ENCODE assay signal across 13 cellular contexts in genomic region chr22:35837328-35837727, GRCh38.
A peak's percentile ranks its signal among the peaks of the same experiment; 100 is the strongest.
DNase-seq lines count a peak whose midpoint lies in the region; ATAC-seq, FAIRE-seq and TF ChIP-seq lines count a peak whose summit lies in the region.
"Had no signal": no experiment of that assay in that cellular context is flagged by ENCODE, and none has a peak within 500 bp of the region (broad histone marks: within the 10 kb centered on the region; RNA-seq: fewer than 3 reads in every experiment).

No MANE protein-coding gene starts in this region.

- TF ChIP-seq CTCF in cardiac muscle cell (IDR thresholded peaks at IDR 0.05; ENCODE audit: low read depth, low read length): no peak
- no peak for TF ChIP-seq CTCF in right atrium auricular region (IDR thresholded peaks at IDR 0.05)
- TF ChIP-seq CTCF in MCF 10A (IDR thresholded peaks at IDR 0.05; ENCODE audit: unreplicated experiment): no peak
- TF ChIP-seq CTCF in keratinocyte (optimal IDR thresholded peaks at IDR 0.05 in 1 of 3, IDR thresholded peaks at IDR 0.05 in 1 of 3, conservative IDR thresholded peaks at IDR 0.05 in 1 of 3; ENCODE audit: extremely low read depth in 1 of 3, insufficient read depth in 2 of 3, low read length in 3 of 3): no peak
- no peak for TF ChIP-seq CTCF in uterus (IDR thresholded peaks at IDR 0.05)
- TF ChIP-seq CTCF in spleen (IDR thresholded peaks at IDR 0.05 in 8 of 11, conservative IDR thresholded peaks at IDR 0.05 in 3 of 11): no peak

- intact Hi-C loops in MCF 10A (cut with micrococcal nuclease) (loop anchor here (5.0 kb wide), 2 partner anchors 75 to 285 kb away; no protein-coding TSS in a partner anchor), uterus (cut with DNase I; ENCODE audit: low total_unique reads) (loop anchor here (10.0 kb wide), 1 partner anchor 203 kb away; no protein-coding TSS in a partner anchor), spleen (cut with DNase I; ENCODE audit: low total_unique reads) (no loop called here)

- H3K9me3 Mint-ChIP-seq in MCF 10A (ENCODE audit: unreplicated experiment): no peaks in the 10 kb centered on the region
- H3K9me3 Mint-ChIP-seq: activated CD4-positive, alpha-beta memory T cell treated with anti-CD3 and anti-CD28 coated beads for 36 hours; activated naive CD8-positive, alpha-beta T cell treated with anti-CD3 and anti-CD28 coated beads for 36 hours had no signal

- CTCF ChIA-PET in MCF 10A (lab: Yijun Ruan, JAX): interaction anchor here (0.5 to 1.9 kb wide), 7 partner anchors 10 to 255 kb away, joined by 3 to 16 read pairs (median 3); no protein-coding TSS in a partner anchor

- FAIRE-seq in keratinocyte (lab: Jason Lieb, UNC): peak; percentile 76

- no peak for ATAC-seq in HG03045 (IDR thresholded peaks at IDR 0.05; ENCODE audit: unreplicated experiment)
- ATAC-seq: left lobe of liver had no signal

- H3K27me3 Mint-ChIP-seq in MCF 10A (ENCODE audit: insufficient read depth, unreplicated experiment): no peaks in the 10 kb centered on the region

- dilution Hi-C loops in keratinocyte (cut with MboI; ENCODE audit: extremely low pct_ligation_motif_present, low sequenced_read_pairs): loop anchor here (5.0 kb wide), 1 partner anchor 55 kb away; no protein-coding TSS in a partner anchor

- H3K36me3 ChIP-seq in cardiac muscle cell (no peaks in the 10 kb centered on the region), right atrium auricular region (no peaks in the 10 kb centered on the region), keratinocyte (ENCODE audit: control insufficient read depth in 2 of 2, extremely low read depth in 1 of 2, insufficient read depth in 2 of 2, low read length in 2 of 2) (no peaks in the 10 kb centered on the region), uterus (no peaks in the 10 kb centered on the region), spleen (no peaks in the 10 kb centered on the region)

- H3K4me2 ChIP-seq in keratinocyte (ENCODE audit: control insufficient read depth, extremely low read depth, insufficient read depth, low read depth, low read length): peak overlapping the region; percentile 99

- peaks cover 72% of the 10 kb centered on the region for H3K79me2 ChIP-seq in keratinocyte (ENCODE audit: control insufficient read depth, insufficient read depth, low read length)

- 78 to 84% (median 83%) methylated on average over 4 of the region's 4 CpGs for WGBS in spleen, 5 donors

- peak overlapping the region; percentile 84 for H3K4me3 Mint-ChIP-seq in MCF 10A (ENCODE audit: unreplicated experiment)
- H3K4me3 Mint-ChIP-seq: activated CD4-positive, alpha-beta memory T cell treated with anti-CD3 and anti-CD28 coated beads for 36 hours; activated naive CD8-positive, alpha-beta T cell treated with anti-CD3 and anti-CD28 coated beads for 36 hours; B cell had no signal

- DNase-seq in cardiac muscle cell (ENCODE audit: low read depth in 1 of 2, low spot score in 1 of 2) (no peak), right atrium auricular region (ENCODE audit: low spot score) (no peak), MCF 10A (ENCODE audit: unreplicated experiment) (no peak), keratinocyte (ENCODE audit: low read depth, low spot score) (no peak), uterus (no peak), T-helper 1 cell (no peak), spleen (no peak)
- DNase-seq: activated CD4-positive, alpha-beta memory T cell treated with anti-CD3 and anti-CD28 coated beads for 36 hours; activated naive CD8-positive, alpha-beta T cell treated with anti-CD3 and anti-CD28 coated beads for 36 hours; NCI-H446 treated with DMSO at 0.1 percent for 48 hours had no signal

- H3K9me3 ChIP-seq in cardiac muscle cell (ENCODE audit: low read depth) (no peaks in the 10 kb centered on the region), right atrium auricular region (no peaks in the 10 kb centered on the region), keratinocyte (ENCODE audit: control insufficient read depth, low read depth, low read length) (no peaks in the 10 kb centered on the region), uterus (no peaks in the 10 kb centered on the region), spleen (no peaks in the 10 kb centered on the region)

- H3K27ac ChIP-seq in cardiac muscle cell (peak overlapping the region; percentile 87), right atrium auricular region (peak overlapping the region in 1 of 2 donors; percentile 85), keratinocyte (ENCODE audit: control insufficient read depth, insufficient read depth, low read length) (peak overlapping the region; percentile 99), uterus (peak overlapping the region; percentile 87 to 93), spleen (no peak overlapping the region)

- BruUV-seq in MCF 10A (replicated peaks; lab: Mats Ljungman, UMichigan): no TSS peak

- H2AFZ ChIP-seq in keratinocyte (ENCODE audit: control insufficient read depth, low read length): no peak overlapping the region

- H3K9me1 ChIP-seq in keratinocyte (ENCODE audit: control insufficient read depth, extremely low read depth, insufficient read depth, low read length): peaks cover 5% of the 10 kb centered on the region

- peak overlapping the region; percentile 93 for H3K27ac Mint-ChIP-seq in MCF 10A (ENCODE audit: low read depth, unreplicated experiment)
- H3K27ac Mint-ChIP-seq: activated CD4-positive, alpha-beta memory T cell treated with anti-CD3 and anti-CD28 coated beads for 36 hours; activated naive CD8-positive, alpha-beta T cell treated with anti-CD3 and anti-CD28 coated beads for 36 hours; B cell had no signal

- peak overlapping the region; percentile 90 for H3K4me3 ChIP-seq in cardiac muscle cell
- no peak overlapping the region for H3K4me3 ChIP-seq in right atrium auricular region
- peak overlapping the region; percentile 8 to 91 (median 90) for H3K4me3 ChIP-seq in keratinocyte (ENCODE audit: control insufficient read depth in 2 of 3, extremely low read depth in 1 of 3, insufficient read depth in 2 of 3, low read depth in 1 of 3, low read length in 3 of 3)
- no peak overlapping the region for H3K4me3 ChIP-seq in uterus
- H3K4me3 ChIP-seq in spleen: no peak overlapping the region

- peaks cover 66% of the 10 kb centered on the region for H3K4me1 Mint-ChIP-seq in MCF 10A (ENCODE audit: insufficient read depth, unreplicated experiment)

- H3K4me1 ChIP-seq in cardiac muscle cell (ENCODE audit: low read depth): peaks cover 49% of the 10 kb centered on the region
- H3K4me1 ChIP-seq in right atrium auricular region: peaks cover 0 to 64% of the 10 kb centered on the region in 2 donors
- H3K4me1 ChIP-seq in keratinocyte (ENCODE audit: control insufficient read depth, extremely low read depth, insufficient read depth, low read length): peaks cover 37% of the 10 kb centered on the region
- H3K4me1 ChIP-seq in uterus: peaks cover 12 to 29% of the 10 kb centered on the region in 2 donors
- peaks cover 0 to 61% (median 31%) of the 10 kb centered on the region in 6 donors for H3K4me1 ChIP-seq in spleen

- TF ChIP-seq POLR2A in uterus (IDR thresholded peaks at IDR 0.05) (no peak), spleen (IDR thresholded peaks at IDR 0.05) (no peak)

- peaks cover 6% of the 10 kb centered on the region for H3K36me3 Mint-ChIP-seq in MCF 10A (ENCODE audit: insufficient read depth, unreplicated experiment)
- H3K36me3 Mint-ChIP-seq: activated CD4-positive, alpha-beta memory T cell treated with anti-CD3 and anti-CD28 coated beads for 36 hours; activated naive CD8-positive, alpha-beta T cell treated with anti-CD3 and anti-CD28 coated beads for 36 hours had no signal

- POLR2A ChIA-PET in MCF 10A (lab: Yijun Ruan, JAX): interaction anchor here (0.6 to 9.9 kb wide), 15 partner anchors 10 to 536 kb away, joined by 3 to 247 read pairs (median 4); no protein-coding TSS in a partner anchor

- H4K20me1 ChIP-seq in keratinocyte (ENCODE audit: control insufficient read depth, extremely low read depth, insufficient read depth, low read length): peaks cover 4% of the 10 kb centered on the region

- peak overlapping the region; percentile 24 for H3K9ac ChIP-seq in keratinocyte (ENCODE audit: control insufficient read depth, extremely low read depth, insufficient read depth, low read length)

- H3K27me3 ChIP-seq in cardiac muscle cell (no peaks in the 10 kb centered on the region), right atrium auricular region (no peaks in the 10 kb centered on the region), keratinocyte (ENCODE audit: control insufficient read depth, extremely low read depth, insufficient read depth, low read length) (no peaks in the 10 kb centered on the region), uterus (no peaks in the 10 kb centered on the region), spleen (replicated peaks in 1 of 7) (peaks cover 0 to 23% (median 0%) of the 10 kb centered on the region in 7 donors)

Comparison
In these comparisons a context has a peak if more than half of its experiments do, and no peak if none do; other contexts are left out.
1. H3K4me3 ChIP-seq: peak in cardiac muscle cell (single experiment) and keratinocyte (3 of 3); none in right atrium auricular region (0 of 2), uterus (0 of 2) and spleen (0 of 8).
2. H3K27ac ChIP-seq: peak in cardiac muscle cell (single experiment), keratinocyte (single experiment) and uterus (2 of 2); none in spleen (0 of 8).